Comparison of ENCODE assay signal across 9 cellular contexts in the genomic region with DNA sequence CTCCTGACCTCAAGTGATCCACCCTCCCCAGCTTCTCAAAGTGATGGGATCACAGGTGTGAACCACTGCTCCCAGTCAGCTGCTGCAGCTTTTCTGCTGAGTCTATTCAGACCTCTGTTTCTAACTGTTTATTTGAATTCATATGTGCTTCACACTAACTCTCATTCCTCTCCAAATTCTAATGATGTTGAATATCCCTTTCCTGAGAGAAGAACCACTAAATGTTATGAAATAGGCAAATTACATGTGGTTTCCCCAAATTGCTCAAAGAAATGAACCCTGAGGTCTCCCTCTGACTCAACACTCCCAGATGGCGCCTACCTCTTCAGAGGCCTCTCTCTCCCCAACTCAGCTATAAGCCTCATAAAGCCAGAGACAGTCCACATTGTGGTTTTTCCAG.
DNase-seq lines count a peak whose midpoint lies in the region; ATAC-seq lines count a peak whose summit lies in the region.
"Had no signal": no experiment of that assay in that cellular context is flagged by ENCODE, and none has a peak within 500 bp of the region (broad histone marks: within the 10 kb centered on the region; RNA-seq: fewer than 3 reads in every experiment).

No MANE protein-coding gene starts in this region.

- no peak overlapping the region for H3K27ac ChIP-seq in substantia nigra (ENCODE audit: low read depth, low read length, poor library complexity, severe bottlenecking)

- H3K27me3 Mint-ChIP-seq in activated T-cell treated with anti-CD3 and anti-CD28 coated beads, Interleukin-2, amount 50 U/mL, for 72 hours (ENCODE audit: low read depth): no peaks in the 10 kb centered on the region

- H3K4me1 Mint-ChIP-seq in activated T-cell treated with anti-CD3 and anti-CD28 coated beads, Interleukin-2, amount 50 U/mL, for 72 hours (ENCODE audit: low read depth): peaks cover 8% of the 10 kb centered on the region

- no peaks in the 10 kb centered on the region for H3K36me3 Mint-ChIP-seq in activated T-cell treated with anti-CD3 and anti-CD28 coated beads, Interleukin-2, amount 50 U/mL, for 72 hours (ENCODE audit: insufficient read depth in 2 of 2)

- no peak overlapping the region for H3K4me3 Mint-ChIP-seq in activated T-cell treated with anti-CD3 and anti-CD28 coated beads, Interleukin-2, amount 50 U/mL, for 72 hours

- no peaks in the 10 kb centered on the region for H3K9me3 Mint-ChIP-seq in activated T-cell treated with anti-CD3 and anti-CD28 coated beads, Interleukin-2, amount 50 U/mL, for 72 hours

- ATAC-seq in activated T-cell treated with anti-CD3 and anti-CD28 coated beads, Interleukin-2, amount 50 U/mL, for 72 hours (replicated peaks in 1 of 2): peak; percentile 71 to 84
- ATAC-seq in HG03442 (IDR thresholded peaks at IDR 0.05; ENCODE audit: unreplicated experiment): peak; percentile 89

- DNase-seq in activated T-cell treated with anti-CD3 and anti-CD28 coated beads, Interleukin-2, amount 50 U/mL, for 72 hours: peak in 1 of 2 donors; percentile 10
- no peak for DNase-seq in activated T-cell treated with anti-CD3 and anti-CD28 coated beads, Interleukin-2, amount 50 U/mL, for 1 hour
- DNase-seq in amniotic epithelial cell (ENCODE audit: low read depth) (peak; percentile 98), stromal cell of bone marrow (ENCODE audit: low read depth) (peak; percentile 95), substantia nigra (lab: John Stamatoyannopoulos, UW) (no peak), OCI-M1 (lab: John Stamatoyannopoulos, UW) (no peak), NCI-H748 treated with DMSO at 0.1 percent for 48 hours (lab: John Stamatoyannopoulos, UW) (no peak)
- DNase-seq: ACHN had no signal

- peak overlapping the region; percentile 11 for H3K27ac Mint-ChIP-seq in activated T-cell treated with anti-CD3 and anti-CD28 coated beads, Interleukin-2, amount 50 U/mL, for 72 hours

Comparison
In these comparisons a context has a peak if more than half of its experiments do, and no peak if none do; other contexts are left out.
1. DNase-seq: peak in amniotic epithelial cell (single experiment) and stromal cell of bone marrow (single experiment); none in activated T-cell treated with anti-CD3 and anti-CD28 coated beads, Interleukin-2, amount 50 U/mL, for 1 hour (single experiment), substantia nigra (0 of 49), OCI-M1 (single experiment) and NCI-H748 treated with DMSO at 0.1 percent for 48 hours (single experiment).